In genomic region chr1:58964880-58965279, GRCh38 we compare ENCODE assay signal across 1 cellular context.
TF ChIP-seq lines count a peak whose summit lies in the region.

No MANE protein-coding gene starts in this region.

TF ChIP-seq in HepG2, 621 proteins besides CTCF, POLR2A, EP300 and RAD21 (continued from another document):
- TF ChIP-seq ZNF687 (CRISPR knock-in tag; IDR thresholded peaks at IDR 0.05) (no peak), MEIS2 (CRISPR knock-in tag; IDR thresholded peaks at IDR 0.05) (no peak), FOXK2 (IDR thresholded peaks at IDR 0.05) (no peak), CEBPB (IDR thresholded peaks at IDR 0.05; ENCODE audit: borderline replicate concordance, low read depth, low read length) (peak; percentile 93), TAF1 (CRISPR knock-in tag; IDR thresholded peaks at IDR 0.05) (no peak), DZIP1 (CRISPR knock-in tag; IDR thresholded peaks at IDR 0.05) (no peak), ZNF230 (CRISPR knock-in tag; IDR thresholded peaks at IDR 0.05) (no peak), REXO4 (CRISPR knock-in tag; IDR thresholded peaks at IDR 0.05; ENCODE audit: borderline replicate concordance) (no peak), SOX6 (IDR thresholded peaks at IDR 0.05) (no peak), SOX6 (CRISPR knock-in tag; IDR thresholded peaks at IDR 0.05) (no peak), FOXP4 (CRISPR knock-in tag; IDR thresholded peaks at IDR 0.05) (no peak), MTA1 (CRISPR knock-in tag; IDR thresholded peaks at IDR 0.05; ENCODE audit: borderline replicate concordance) (no peak), TBX3 (IDR thresholded peaks at IDR 0.05; ENCODE audit: borderline replicate concordance) (no peak), ZNF383 (CRISPR knock-in tag; IDR thresholded peaks at IDR 0.05; ENCODE audit: borderline replicate concordance) (no peak), ZNF768 (CRISPR knock-in tag; IDR thresholded peaks at IDR 0.05) (peak; percentile 54; the same call in 1 of the 2 replicates), MLXIP (CRISPR knock-in tag; IDR thresholded peaks at IDR 0.05; ENCODE audit: borderline replicate concordance) (no peak), HMG20A (CRISPR knock-in tag; IDR thresholded peaks at IDR 0.05; ENCODE audit: borderline replicate concordance) (0 out of 2 replicates have a peak, but pooled peaks have one; percentile 32), MBNL3 (CRISPR knock-in tag; conservative IDR thresholded peaks at IDR 0.05) (no peak), ZNF329 (CRISPR knock-in tag; IDR thresholded peaks at IDR 0.05; ENCODE audit: low read depth) (no peak), CEBPG (CRISPR knock-in tag; IDR thresholded peaks at IDR 0.05) (peak; percentile 84), ZNF780A (CRISPR knock-in tag; IDR thresholded peaks at IDR 0.05) (no peak), ZNF207 (IDR thresholded peaks at IDR 0.05; ENCODE audit: borderline replicate concordance) (no peak), IRX3 (CRISPR knock-in tag; IDR thresholded peaks at IDR 0.05; ENCODE audit: borderline replicate concordance, low read depth) (no peak)
